ENCODE assay signal across 13 cellular contexts in the genomic region with DNA sequence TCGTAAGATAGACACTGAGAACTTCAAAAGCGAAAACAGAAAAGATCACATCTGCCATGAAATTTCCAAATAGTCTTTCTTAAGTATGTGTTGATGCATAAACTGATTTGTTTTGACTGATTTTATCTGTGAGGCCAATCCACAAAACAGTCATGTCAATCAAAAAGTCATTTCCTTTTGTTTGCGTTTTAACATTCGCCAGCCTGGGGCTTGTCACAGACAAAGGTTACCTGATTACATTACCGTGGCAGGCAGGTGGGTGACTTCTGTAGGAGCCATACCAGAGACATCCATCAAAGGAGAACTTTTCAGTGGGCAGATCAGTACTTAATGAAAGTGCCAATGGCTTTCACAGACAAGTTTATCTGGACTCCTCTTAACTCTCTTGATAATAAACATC. TPM values are rescaled to one million over a fixed set of nuclear protein-coding genes. Genes with fewer than 3 reads are reported as not detected.
DNase-seq lines count a peak whose midpoint lies in the region; ATAC-seq and TF ChIP-seq lines count a peak whose summit lies in the region.
"Had no signal": no experiment of that assay in that cellular context is flagged by ENCODE, and none has a peak within 500 bp of the region (broad histone marks: within the 10 kb centered on the region; RNA-seq: fewer than 3 reads in every experiment).

No MANE protein-coding gene starts in this region.

- no peak for DNase-seq in activated naive CD8-positive, alpha-beta T cell treated with anti-CD3 and anti-CD28 coated beads, Interleukin-2, amount 50 U/mL, for 24 hours
- DNase-seq in hypothalamus (lab: John Stamatoyannopoulos, UW) (no peak), SHP77 (lab: John Stamatoyannopoulos, UW) (no peak), glutamatergic neuron (no peak)
- DNase-seq: activated T-cell treated with anti-CD3 and anti-CD28 coated beads, Interleukin-2, amount 50 U/mL, for 72 hours; Caco-2; NCI-H1048; trophoblast cell had no signal

- ATAC-seq in GM18867 (IDR thresholded peaks at IDR 0.05; ENCODE audit: unreplicated experiment) (peak; percentile 28), GM21619 (IDR thresholded peaks at IDR 0.05; ENCODE audit: unreplicated experiment) (peak; percentile 10), HG03354 (IDR thresholded peaks at IDR 0.05; ENCODE audit: poor library complexity, severe bottlenecking, unreplicated experiment) (peak; percentile 21), HG02970 (IDR thresholded peaks at IDR 0.05; ENCODE audit: low FRiP score, unreplicated experiment) (no peak)
- ATAC-seq in activated naive CD8-positive, alpha-beta T cell treated with anti-CD3 and anti-CD28 coated beads, Interleukin-2, amount 50 U/mL, for 24 hours: no peak
- ATAC-seq: activated T-cell treated with anti-CD3 and anti-CD28 coated beads, Interleukin-2, amount 50 U/mL, for 72 hours had no signal

- peak overlapping the region; percentile 57 for H3K27ac Mint-ChIP-seq in activated naive CD8-positive, alpha-beta T cell treated with anti-CD3 and anti-CD28 coated beads, Interleukin-2, amount 50 U/mL, for 24 hours
- H3K27ac Mint-ChIP-seq in glutamatergic neuron (ENCODE audit: unreplicated experiment): no peak overlapping the region
- H3K27ac Mint-ChIP-seq: activated T-cell treated with anti-CD3 and anti-CD28 coated beads, Interleukin-2, amount 50 U/mL, for 72 hours had no signal

- no peaks in the 10 kb centered on the region for H3K36me3 Mint-ChIP-seq in activated naive CD8-positive, alpha-beta T cell treated with anti-CD3 and anti-CD28 coated beads, Interleukin-2, amount 50 U/mL, for 24 hours (ENCODE audit: low read depth)
- H3K36me3 Mint-ChIP-seq in glutamatergic neuron (ENCODE audit: unreplicated experiment): no peaks in the 10 kb centered on the region

- H3K4me3 Mint-ChIP-seq in activated naive CD8-positive, alpha-beta T cell treated with anti-CD3 and anti-CD28 coated beads, Interleukin-2, amount 50 U/mL, for 24 hours: peak overlapping the region; percentile 41
- H3K4me3 Mint-ChIP-seq in glutamatergic neuron (ENCODE audit: unreplicated experiment): no peak overlapping the region
- H3K4me3 Mint-ChIP-seq: activated T-cell treated with anti-CD3 and anti-CD28 coated beads, Interleukin-2, amount 50 U/mL, for 72 hours; central memory CD8-positive, alpha-beta T cell had no signal

- no peak for TF ChIP-seq CTCF in glutamatergic neuron (IDR thresholded peaks at IDR 0.05; ENCODE audit: partially characterized antibody, unreplicated experiment)

- H3K9me3 Mint-ChIP-seq in activated naive CD8-positive, alpha-beta T cell treated with anti-CD3 and anti-CD28 coated beads, Interleukin-2, amount 50 U/mL, for 24 hours: no peaks in the 10 kb centered on the region
- peaks cover 5% of the 10 kb centered on the region for H3K9me3 Mint-ChIP-seq in glutamatergic neuron (ENCODE audit: unreplicated experiment)
- H3K9me3 Mint-ChIP-seq: activated T-cell treated with anti-CD3 and anti-CD28 coated beads, Interleukin-2, amount 50 U/mL, for 72 hours; central memory CD8-positive, alpha-beta T cell had no signal

- H3K27me3 Mint-ChIP-seq in activated naive CD8-positive, alpha-beta T cell treated with anti-CD3 and anti-CD28 coated beads, Interleukin-2, amount 50 U/mL, for 24 hours: peaks cover 30% of the 10 kb centered on the region
- peaks cover 6% of the 10 kb centered on the region for H3K27me3 Mint-ChIP-seq in glutamatergic neuron (ENCODE audit: unreplicated experiment)

- peaks cover 12% of the 10 kb centered on the region for H3K4me1 Mint-ChIP-seq in activated naive CD8-positive, alpha-beta T cell treated with anti-CD3 and anti-CD28 coated beads, Interleukin-2, amount 50 U/mL, for 24 hours
- H3K4me1 Mint-ChIP-seq in glutamatergic neuron (ENCODE audit: low read depth, unreplicated experiment): peaks cover 16% of the 10 kb centered on the region
- H3K4me1 Mint-ChIP-seq: central memory CD8-positive, alpha-beta T cell had no signal

RNA-seq across cellular contexts. Expression of gene BET1, which starts 45.5 kb away (rescaled TPM):
- 14.5 TPM for total RNA-seq in glutamatergic neuron (ENCODE audit: unreplicated experiment)

Comparison
In these comparisons a context has a peak if more than half of its experiments do, and no peak if none do; other contexts are left out.
1. ATAC-seq: peak in GM18867 (single experiment), GM21619 (single experiment) and HG03354 (single experiment); none in activated naive CD8-positive, alpha-beta T cell treated with anti-CD3 and anti-CD28 coated beads, Interleukin-2, amount 50 U/mL, for 24 hours (single experiment) and HG02970 (single experiment).